Comparison of ENCODE assay signal across 10 cellular contexts in genomic region chr2:53353372-53354111, GRCh38.
DNase-seq lines count a peak whose midpoint lies in the region; ATAC-seq, FAIRE-seq and TF ChIP-seq lines count a peak whose summit lies in the region.
"Had no signal": no experiment of that assay in that cellular context is flagged by ENCODE, and none has a peak within 500 bp of the region (broad histone marks: within the 10 kb centered on the region; RNA-seq: fewer than 3 reads in every experiment).

No MANE protein-coding gene starts in this region.

- CTCF ChIA-PET in H1 (lab: Charles Lee; ENCODE audit: partially characterized antibody) = no interaction called here

- H2BK15ac ChIP-seq in H9 (ENCODE audit: low read depth, low read length) = no peak overlapping the region
- H2BK15ac ChIP-seq in H1 (ENCODE audit: low read length) = no peak overlapping the region

- H3K36me3 ChIP-seq in H1 (ENCODE audit: control insufficient read depth in 2 of 4, insufficient read depth in 4 of 4, low read length in 3 of 4) (no peaks in the 10 kb centered on the region; a peak in 1 of 8 replicates), left ventricle myocardium inferior (no peaks in the 10 kb centered on the region)

- peaks cover 5 to 8% of the 10 kb centered on the region in 2 experiments; a peak in 3 of 4 replicates for H3K4me1 Mint-ChIP-seq in H9

- H2BK12ac ChIP-seq in H9 (ENCODE audit: insufficient read length, low read depth, low read length) = no peak overlapping the region
- H2BK12ac ChIP-seq in H1 (ENCODE audit: low read depth, low read length) = peak overlapping the region; percentile 68

- no peak overlapping the region for H4K5ac ChIP-seq in H9 (ENCODE audit: insufficient read length, low read depth, low read length)
- H4K5ac ChIP-seq in H1 (ENCODE audit: insufficient read length, low read depth, low read length) = no peak overlapping the region

- intact Hi-C loops in left ventricle myocardium inferior (cut with micrococcal nuclease) = no loop called here

- H2BK120ac ChIP-seq in H9 (ENCODE audit: low read depth, low read length, poor library complexity, severe bottlenecking) (no peak overlapping the region), H1 (replicated peaks; ENCODE audit: low read depth, low read length) (no peak overlapping the region)

- TF ChIP-seq EP300 in H1 (IDR thresholded peaks at IDR 0.05; ENCODE audit: borderline replicate concordance in 1 of 2, low read depth in 2 of 2, low read length in 2 of 2) = no peak

- H2BK20ac ChIP-seq in H9 (ENCODE audit: low read depth, low read length, poor library complexity, severe bottlenecking) = no peak overlapping the region
- no peak overlapping the region for H2BK20ac ChIP-seq in H1 (ENCODE audit: low read length)

- H3K79me1 ChIP-seq in H9 (ENCODE audit: insufficient read depth, low read depth, low read length, poor library complexity, severe bottlenecking) = no peaks in the 10 kb centered on the region
- H3K79me1 ChIP-seq in H1 (ENCODE audit: low read depth, low read length) = no peaks in the 10 kb centered on the region

- H3K4me3 ChIP-seq in H1 (ENCODE audit: extremely low read depth in 1 of 4, insufficient read depth in 2 of 4, low read depth in 3 of 4, low read length in 4 of 4) = no peak overlapping the region
- H3K4me3 ChIP-seq in left ventricle myocardium inferior = no peak overlapping the region

- H3K9me3 ChIP-seq in H9 (ENCODE audit: control insufficient read depth, low read depth, low read length) = peaks cover 10% of the 10 kb centered on the region
- H3K9me3 ChIP-seq in H1 (ENCODE audit: insufficient read depth in 2 of 2, low read depth in 1 of 2, low read length in 1 of 2) = peaks cover 9 to 12% of the 10 kb centered on the region in 2 experiments; a peak in 3 of 4 replicates
- peaks cover 26% of the 10 kb centered on the region for H3K9me3 ChIP-seq in left ventricle myocardium inferior (replicated peaks)

- no peak for TF ChIP-seq RAD21 in H1 (IDR thresholded peaks at IDR 0.05 in 1 of 2, conservative IDR thresholded peaks at IDR 0.05 in 1 of 2; ENCODE audit: low read depth in 2 of 2, low read length in 2 of 2)

- TF ChIP-seq CTCF in H9 (conservative IDR thresholded peaks at IDR 0.05) (no peak), H1 (IDR thresholded peaks at IDR 0.05; ENCODE audit: control extremely low read depth in 1 of 3, insufficient read depth in 1 of 3, low read depth in 1 of 3, low read length in 3 of 3) (no peak), left ventricle myocardium inferior (IDR thresholded peaks at IDR 0.05; ENCODE audit: borderline replicate concordance) (no peak)

- TF ChIP-seq POLR2A in H1 (IDR thresholded peaks at IDR 0.05; ENCODE audit: control extremely low read depth in 1 of 2, low read depth in 2 of 2, low read length in 2 of 2) = no peak

- H3K27me3 ChIP-seq in H9 (ENCODE audit: insufficient read depth, low read length) (no peaks in the 10 kb centered on the region), H1 (replicated peaks in 1 of 4; ENCODE audit: control insufficient read depth in 3 of 4, extremely low read depth in 1 of 4, insufficient read depth in 3 of 4, low read length in 3 of 4) (no peaks in the 10 kb centered on the region), left ventricle myocardium inferior (ENCODE audit: low read depth) (no peaks in the 10 kb centered on the region)

- H4K91ac ChIP-seq in H9 (ENCODE audit: insufficient read length, low read depth, low read length) (no peak overlapping the region), H1 (replicated peaks; ENCODE audit: insufficient read length, low read length) (no peak overlapping the region)

- no peak for FAIRE-seq in H1 (lab: Jason Lieb, UNC)
- FAIRE-seq: GM19239 had no signal

- peak overlapping the region in 1 of 3 experiments; percentile 91; a peak in 2 of 7 replicates for H3K27ac Mint-ChIP-seq in H9

- no CpG with 5 or more reads among the region's 5 CpGs for WGBS in H9 (ENCODE audit: extremely low coverage, insufficient read length, low lambda C conversion rate)
- 92% methylated on average over 5 of the region's 5 CpGs; no CpG with 5 or more reads in 1 of the 2 experiments for WGBS in H1 (ENCODE audit: extremely low coverage in 1 of 2, insufficient coverage in 1 of 2, insufficient read length in 1 of 2, insufficient replicate concordance in 2 of 2, low coverage in 1 of 2, low lambda C conversion rate in 2 of 2, missing lambda C conversion rate in 1 of 2), 2 experiments

- H2BK5ac ChIP-seq in H9 (ENCODE audit: insufficient read length, low read length) = no peak overlapping the region
- H2BK5ac ChIP-seq in H1 (ENCODE audit: low read depth, low read length) = no peak overlapping the region

- ATAC-seq in HG03521 (IDR thresholded peaks at IDR 0.05; ENCODE audit: unreplicated experiment) = no peak
- ATAC-seq: left lobe of liver, right cardiac atrium had no signal

- H4K8ac ChIP-seq in H9 (replicated peaks; ENCODE audit: insufficient read length, low read depth, low read length) (no peak overlapping the region), H1 (ENCODE audit: extremely low read depth, insufficient read depth, low read length) (peak overlapping the region; percentile 86; the same call in 1 of the 2 replicates)

- H3K4me2 ChIP-seq in H9 (ENCODE audit: insufficient read depth, insufficient read length, low read length) (no peak overlapping the region), H1 (ENCODE audit: insufficient read depth in 1 of 2, low read depth in 2 of 2, low read length in 2 of 2) (no peak overlapping the region)

- H3K23ac ChIP-seq in H9 (ENCODE audit: insufficient read length, low read depth, low read length) (no peak overlapping the region), H1 (ENCODE audit: insufficient read length) (no peak overlapping the region)

- POLR2A ChIA-PET in H1 (lab: Charles Lee; ENCODE audit: partially characterized antibody) = no interaction called here

- DNase-seq in H9 (peak; percentile 41), NCI-H748 (lab: John Stamatoyannopoulos, UW; ENCODE audit: unreplicated experiment) (peak; percentile 15), H1 (ENCODE audit: low read depth in 1 of 2, low spot score in 2 of 2) (no peak), renal cortical epithelial cell (ENCODE audit: low read depth) (peak; percentile 77), AML-193 (lab: John Stamatoyannopoulos, UW) (no peak), left ventricle myocardium inferior (no peak)
- DNase-seq: right cardiac atrium had no signal

- H3K23me2 ChIP-seq in H9 (ENCODE audit: insufficient read length, low read depth, low read length, poor library complexity, severe bottlenecking) (no peaks in the 10 kb centered on the region), H1 (ENCODE audit: low read depth, low read length) (no peaks in the 10 kb centered on the region)

- H4K20me1 ChIP-seq in H9 (ENCODE audit: control insufficient read depth, insufficient read depth, insufficient read length) = no peaks in the 10 kb centered on the region
- no peaks in the 10 kb centered on the region for H4K20me1 ChIP-seq in H1 (replicated peaks in 1 of 2; ENCODE audit: control insufficient read depth in 1 of 2, insufficient read depth in 2 of 2, low read length in 2 of 2)

- no peak overlapping the region for H3K4me3 Mint-ChIP-seq in H9

- H3K27ac ChIP-seq in H9 (ENCODE audit: insufficient read length, low read depth, low read length) = no peak overlapping the region
- peak overlapping the region; percentile 40; the same call in 1 of the 2 replicates for H3K27ac ChIP-seq in H1 (ENCODE audit: low read depth, low read length)
- no peak overlapping the region for H3K27ac ChIP-seq in left ventricle myocardium inferior (replicated peaks)

- H3K14ac ChIP-seq in H9 (ENCODE audit: insufficient read depth, low read length) = no peak overlapping the region
- H3K14ac ChIP-seq in H1 (ENCODE audit: insufficient read length) = no peak overlapping the region

- no peak overlapping the region for H2AFZ ChIP-seq in H9 (ENCODE audit: low read length)
- H2AFZ ChIP-seq in H1 (ENCODE audit: low read length) = peak overlapping the region; percentile 89

- H3T11ph ChIP-seq in H9 (ENCODE audit: low read length) = no peak overlapping the region

- H3K18ac ChIP-seq in H9 (ENCODE audit: insufficient read length, low read depth, low read length) = no peak overlapping the region
- H3K18ac ChIP-seq in H1 (ENCODE audit: extremely low read depth, low read length) = 0 out of 2 replicates have a peak overlapping the region, but pooled peaks have one; percentile 22

- H3K79me2 ChIP-seq in H9 (ENCODE audit: insufficient read depth, low read length) = no peaks in the 10 kb centered on the region
- H3K79me2 ChIP-seq in H1 (ENCODE audit: control insufficient read depth in 1 of 2, insufficient read depth in 2 of 2, low read length in 2 of 2) = no peaks in the 10 kb centered on the region

- H3K4me1 ChIP-seq in H9 (ENCODE audit: insufficient read depth, low read length) (no peaks in the 10 kb centered on the region), H1 (replicated peaks in 1 of 4; ENCODE audit: control insufficient read depth in 3 of 4, insufficient read depth in 4 of 4, low read length in 3 of 4) (no peaks in the 10 kb centered on the region), left ventricle myocardium inferior (no peaks in the 10 kb centered on the region)

- H3K9me3 Mint-ChIP-seq in H9 = peaks cover 26 to 27% of the 10 kb centered on the region in 2 experiments

- H3K36me3 Mint-ChIP-seq in H9 (ENCODE audit: insufficient read depth in 1 of 3, low read depth in 3 of 3) = peaks cover 15 to 23% (median 16%) of the 10 kb centered on the region in 3 experiments

- no peaks in the 10 kb centered on the region for H3K27me3 Mint-ChIP-seq in H9 (ENCODE audit: low read depth)

- H3K4ac ChIP-seq in H9 (ENCODE audit: low read depth, low read length) = no peak overlapping the region
- no peak overlapping the region for H3K4ac ChIP-seq in H1 (replicated peaks; ENCODE audit: insufficient read length, low read depth, low read length)

- H3K9ac ChIP-seq in H9 (ENCODE audit: extremely low read depth, insufficient read length, low read length) = no peak overlapping the region
- H3K9ac ChIP-seq in H1 (replicated peaks in 1 of 4; ENCODE audit: extremely low read depth in 1 of 4, low read depth in 3 of 4, low read length in 3 of 4) = no peak overlapping the region

- no peak overlapping the region for H3K56ac ChIP-seq in H9 (ENCODE audit: insufficient read length, low read depth, low read length)
- H3K56ac ChIP-seq in H1 (replicated peaks; ENCODE audit: insufficient read length, low read depth, low read length) = no peak overlapping the region

- H2AK5ac ChIP-seq in H9 (ENCODE audit: insufficient read length, low read length) (no peak overlapping the region), H1 (ENCODE audit: low read depth, low read length) (no peak overlapping the region)

TF ChIP-seq in H1, 55 proteins besides CTCF, POLR2A, EP300 and RAD21 (continues in another document):
- TF ChIP-seq EGR1 (IDR thresholded peaks at IDR 0.05; ENCODE audit: borderline replicate concordance, low read depth, low read length) = no peak
- no peak for TF ChIP-seq RFX5 (IDR thresholded peaks at IDR 0.05; ENCODE audit: borderline replicate concordance, low read depth, low read length)
- no peak for TF ChIP-seq ZNF274 (IDR thresholded peaks at IDR 0.05; ENCODE audit: borderline replicate concordance, extremely low read depth, low read length)
- no peak for TF ChIP-seq TAF7 (optimal IDR thresholded peaks at IDR 0.05; ENCODE audit: borderline replicate concordance, low read depth, low read length)
- TF ChIP-seq SRF (IDR thresholded peaks at IDR 0.05; ENCODE audit: low read depth, low read length) = no peak
- no peak for TF ChIP-seq RBBP5 (IDR thresholded peaks at IDR 0.05; ENCODE audit: borderline replicate concordance, low read depth, low read length)

Comparison
In these comparisons a context has a peak if more than half of its experiments do, and no peak if none do; other contexts are left out.
1. DNase-seq: peak in H9 (single experiment), NCI-H748 (single experiment) and renal cortical epithelial cell (single experiment); none in H1 (0 of 2), AML-193 (0 of 2) and left ventricle myocardium inferior (single experiment).